Comparison of ENCODE assay signal across 33 cellular contexts in the genomic region with DNA sequence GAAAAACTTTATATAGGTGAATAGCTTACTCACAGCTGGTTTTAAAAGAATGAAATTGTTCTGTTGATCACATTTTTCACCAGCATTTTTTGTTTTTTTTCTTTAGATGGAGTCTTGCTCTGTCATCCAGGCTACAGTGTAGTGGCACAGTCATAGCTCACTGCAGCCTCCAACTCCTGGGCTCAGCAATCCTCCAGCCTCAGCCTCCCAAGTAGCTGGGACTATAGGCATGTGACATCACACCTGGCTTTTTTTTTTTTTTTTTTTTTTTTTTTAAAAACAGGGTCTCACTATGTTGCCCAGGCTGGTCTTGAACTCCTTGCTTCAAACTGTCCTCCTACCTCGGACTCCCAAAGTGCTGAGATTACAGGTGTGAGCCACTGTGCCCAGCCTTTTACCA. TPM values are rescaled to one million over a fixed set of nuclear protein-coding genes. Genes with fewer than 3 reads are reported as not detected.
A peak's percentile ranks its signal among the peaks of the same experiment; 100 is the strongest.
DNase-seq lines count a peak whose midpoint lies in the region; ATAC-seq and TF ChIP-seq lines count a peak whose summit lies in the region.
"Had no signal": no experiment of that assay in that cellular context is flagged by ENCODE, and none has a peak within 500 bp of the region (broad histone marks: within the 10 kb centered on the region; RNA-seq: fewer than 3 reads in every experiment).

No MANE protein-coding gene starts in this region.

- H3K27me3 ChIP-seq in CD8-positive, alpha-beta T cell (ENCODE audit: insufficient read depth, low read length), result no peaks in the 10 kb centered on the region
- H3K27me3 ChIP-seq in naive thymus-derived CD4-positive, alpha-beta T cell (ENCODE audit: control insufficient read depth in 2 of 2, insufficient read depth in 2 of 2, low read length in 2 of 2), result no peaks in the 10 kb centered on the region
- H3K27me3 ChIP-seq: BE2C, body of pancreas, left lung, sigmoid colon, tibial nerve had no signal

- TF ChIP-seq CTCF in CD8-positive, alpha-beta T cell (IDR thresholded peaks at IDR 0.05), result no peak
- no peak for TF ChIP-seq CTCF in mesothelial cell of epicardium (IDR thresholded peaks at IDR 0.05; ENCODE audit: unreplicated experiment)

- no peaks in the 10 kb centered on the region for H3K9me3 ChIP-seq in CD8-positive, alpha-beta T cell (ENCODE audit: low read length)
- H3K9me3 ChIP-seq in T-helper 17 cell (ENCODE audit: control insufficient read depth, low read length, poor library complexity, severe bottlenecking), result no peaks in the 10 kb centered on the region
- H3K9me3 ChIP-seq in naive thymus-derived CD4-positive, alpha-beta T cell (ENCODE audit: control insufficient read depth in 2 of 3, low read length in 3 of 3), result no peaks in the 10 kb centered on the region
- H3K9me3 ChIP-seq: BE2C, body of pancreas, left lung, psoas muscle, sigmoid colon, SK-N-SH, tibial nerve had no signal

- intact Hi-C loops in activated naive CD4-positive, alpha-beta T cell treated with anti-CD3 and anti-CD28 coated beads for 36 hours (cut with micrococcal nuclease), result loop anchor here (5.0 kb wide), 1 partner anchor 181 kb away; the partner anchor contains the start of gene CCDC85B
- intact Hi-C loops in CD8-positive, alpha-beta T cell (cut with DNase I, micrococcal nuclease), result loop anchor here (5.0 to 10.0 kb wide), 2 partner anchors 39 to 211 kb away; partner anchors contain the start of gene YIF1A (in 1 of the 2)
- intact Hi-C loops in naive thymus-derived CD4-positive, alpha-beta T cell (cut with micrococcal nuclease), result loop anchor here in 1 of 2 donors (5.0 kb wide), 1 partner anchor 544 kb away; the partner anchor contains the start of gene RBM14

- no peaks in the 10 kb centered on the region for H3K27me3 Mint-ChIP-seq in activated naive CD4-positive, alpha-beta T cell treated with anti-CD3 and anti-CD28 coated beads for 36 hours (ENCODE audit: low read depth)
- no peaks in the 10 kb centered on the region for H3K27me3 Mint-ChIP-seq in CD8-positive, alpha-beta T cell (ENCODE audit: low read depth)
- H3K27me3 Mint-ChIP-seq in T-helper 17 cell (no peaks in the 10 kb centered on the region), mesothelial cell of epicardium (ENCODE audit: low read depth) (no peaks in the 10 kb centered on the region)
- H3K27me3 Mint-ChIP-seq in naive thymus-derived CD4-positive, alpha-beta T cell, result no peaks in the 10 kb centered on the region

- POLR2A ChIA-PET in CD8-positive, alpha-beta T cell (lab: Charles Lee), result no interaction called here
- POLR2A ChIA-PET in naive thymus-derived CD4-positive, alpha-beta T cell (lab: Charles Lee), result interaction anchor here (0.6 to 8.2 kb wide), 10 partner anchors 8 to 591 kb away, joined by 3 to 139 read pairs (median 6); partner anchors contain the start of gene SF3B2

- no peak for ATAC-seq in activated naive CD4-positive, alpha-beta T cell treated with anti-CD3 and anti-CD28 coated beads, Interleukin-2, amount 50 U/mL, for 72 hours
- no peak for ATAC-seq in CD8-positive, alpha-beta T cell
- no peak for ATAC-seq in T-helper 17 cell
- no peak for ATAC-seq in naive thymus-derived CD4-positive, alpha-beta T cell
- no peak for ATAC-seq in GM19395 (IDR thresholded peaks at IDR 0.05; ENCODE audit: unreplicated experiment)
- ATAC-seq: activated CD4-positive, CD25-positive, alpha-beta regulatory T cell treated with anti-CD3 and anti-CD28 coated beads, Interleukin-2, amount 50 U/mL, for 24 hours; body of pancreas; esophagus mucosa; left lung; psoas muscle; Right ventricle myocardium inferior had no signal

- peaks cover 42% of the 10 kb centered on the region for H3K36me3 Mint-ChIP-seq in activated naive CD4-positive, alpha-beta T cell treated with anti-CD3 and anti-CD28 coated beads for 36 hours (ENCODE audit: low read depth)
- peaks cover 28 to 54% of the 10 kb centered on the region in 2 donors for H3K36me3 Mint-ChIP-seq in activated naive CD4-positive, alpha-beta T cell treated with anti-CD3 and anti-CD28 coated beads, Interleukin-2, amount 50 U/mL, for 72 hours
- peaks cover 63% of the 10 kb centered on the region for H3K36me3 Mint-ChIP-seq in CD8-positive, alpha-beta T cell
- H3K36me3 Mint-ChIP-seq in T-helper 17 cell (ENCODE audit: low read depth) (peaks cover 10% of the 10 kb centered on the region), mesothelial cell of epicardium (peaks cover 31% of the 10 kb centered on the region)
- H3K36me3 Mint-ChIP-seq in naive thymus-derived CD4-positive, alpha-beta T cell, result peaks cover 0 to 46% (median 36%) of the 10 kb centered on the region in 5 donors

- CTCF ChIA-PET in activated naive CD4-positive, alpha-beta T cell treated with anti-CD3 and anti-CD28 coated beads for 36 hours (lab: Charles Lee), result interaction anchor here (0.9 to 1.4 kb wide), 2 partner anchors 16 to 62 kb away, joined by 3 to 4 read pairs; no protein-coding TSS in a partner anchor
- CTCF ChIA-PET in CD8-positive, alpha-beta T cell (lab: Charles Lee), result interaction anchor here (0.6 kb wide), 1 partner anchor 22 kb away, joined by 4 read pairs; no protein-coding TSS in a partner anchor
- CTCF ChIA-PET in naive thymus-derived CD4-positive, alpha-beta T cell (lab: Charles Lee), result interaction anchor here (1.2 kb wide), 1 partner anchor 10 kb away, joined by 3 read pairs; no protein-coding TSS in a partner anchor

- no peaks in the 10 kb centered on the region for H3K9me3 Mint-ChIP-seq in activated naive CD4-positive, alpha-beta T cell treated with anti-CD3 and anti-CD28 coated beads for 36 hours
- H3K9me3 Mint-ChIP-seq in activated naive CD4-positive, alpha-beta T cell treated with anti-CD3 and anti-CD28 coated beads, Interleukin-2, amount 50 U/mL, for 72 hours, result no peaks in the 10 kb centered on the region
- no peaks in the 10 kb centered on the region for H3K9me3 Mint-ChIP-seq in CD8-positive, alpha-beta T cell
- H3K9me3 Mint-ChIP-seq in naive thymus-derived CD4-positive, alpha-beta T cell, result peaks cover 0 to 3% (median 0%) of the 10 kb centered on the region in 11 donors
- H3K9me3 Mint-ChIP-seq in mesothelial cell of epicardium, result no peaks in the 10 kb centered on the region
- H3K9me3 Mint-ChIP-seq: activated T-helper 1 cell treated with anti-CD3 and anti-CD28 coated beads, Interleukin-12 subunit alpha, Interleukin-12 subunit beta, Interleukin-2, Interleukin-4 antibody, amounts not matched to agents 30 ng/mL and 10 ng/mL and 1 ng/mL, durations not matched to agents 14 hours and 24 hours and 36 hours had no signal

- H3K4me1 ChIP-seq in CD8-positive, alpha-beta T cell (ENCODE audit: insufficient read depth, low read length), result peaks cover 56% of the 10 kb centered on the region
- H3K4me1 ChIP-seq in naive thymus-derived CD4-positive, alpha-beta T cell (ENCODE audit: control insufficient read depth in 2 of 2, insufficient read depth in 2 of 2, low read length in 2 of 2), result peaks cover 23 to 33% of the 10 kb centered on the region in 2 donors

- peak overlapping the region; percentile 70 for H3K27ac Mint-ChIP-seq in activated naive CD4-positive, alpha-beta T cell treated with anti-CD3 and anti-CD28 coated beads for 36 hours
- H3K27ac Mint-ChIP-seq in activated naive CD4-positive, alpha-beta T cell treated with anti-CD3 and anti-CD28 coated beads, Interleukin-2, amount 50 U/mL, for 72 hours, result peak overlapping the region in 1 of 2 donors; percentile 29
- peak overlapping the region; percentile 84 for H3K27ac Mint-ChIP-seq in CD8-positive, alpha-beta T cell
- H3K27ac Mint-ChIP-seq in T-helper 17 cell (peak overlapping the region; percentile 92), mesothelial cell of epicardium (no peak overlapping the region)
- peak overlapping the region in 8 of 9 donors; percentile 42 to 98 (median 94) for H3K27ac Mint-ChIP-seq in naive thymus-derived CD4-positive, alpha-beta T cell
- H3K27ac Mint-ChIP-seq: activated T-helper 1 cell treated with anti-CD3 and anti-CD28 coated beads, Interleukin-12 subunit alpha, Interleukin-12 subunit beta, Interleukin-2, Interleukin-4 antibody, amounts not matched to agents 30 ng/mL and 10 ng/mL and 1 ng/mL, durations not matched to agents 14 hours and 24 hours and 36 hours had no signal

- H3K4me3 Mint-ChIP-seq in activated naive CD4-positive, alpha-beta T cell treated with anti-CD3 and anti-CD28 coated beads for 36 hours, result no peak overlapping the region
- H3K4me3 Mint-ChIP-seq in CD8-positive, alpha-beta T cell, result no peak overlapping the region
- H3K4me3 Mint-ChIP-seq in T-helper 17 cell (no peak overlapping the region), mesothelial cell of epicardium (no peak overlapping the region)
- peak overlapping the region in 9 of 10 donors; percentile 43 to 100 (median 97) for H3K4me3 Mint-ChIP-seq in naive thymus-derived CD4-positive, alpha-beta T cell
- H3K4me3 Mint-ChIP-seq: activated T-helper 1 cell treated with anti-CD3 and anti-CD28 coated beads, Interleukin-12 subunit alpha, Interleukin-12 subunit beta, Interleukin-2, Interleukin-4 antibody, amounts not matched to agents 30 ng/mL and 10 ng/mL and 1 ng/mL, durations not matched to agents 14 hours and 24 hours and 36 hours had no signal

- H3K4me3 ChIP-seq in CD8-positive, alpha-beta T cell (ENCODE audit: low read depth, low read length), result no peak overlapping the region
- no peak overlapping the region for H3K4me3 ChIP-seq in naive thymus-derived CD4-positive, alpha-beta T cell (ENCODE audit: low read length)
- H3K4me3 ChIP-seq: body of pancreas, left lung, psoas muscle, sigmoid colon, tibial nerve had no signal

- no peak overlapping the region for H3K27ac ChIP-seq in CD8-positive, alpha-beta T cell (ENCODE audit: low read depth, low read length)
- H3K27ac ChIP-seq in naive thymus-derived CD4-positive, alpha-beta T cell (ENCODE audit: low read depth, low read length), result peak overlapping the region; percentile 60
- H3K27ac ChIP-seq: body of pancreas, left lung, psoas muscle, sigmoid colon, tibial nerve had no signal

- peaks cover 11% of the 10 kb centered on the region for H3K36me3 ChIP-seq in CD8-positive, alpha-beta T cell (ENCODE audit: insufficient read depth, low read length)
- peaks cover 0 to 38% (median 6%) of the 10 kb centered on the region in 3 experiments for H3K36me3 ChIP-seq in naive thymus-derived CD4-positive, alpha-beta T cell (ENCODE audit: control insufficient read depth in 2 of 3, insufficient read depth in 3 of 3, low read length in 3 of 3)

- peak; percentile 45 for DNase-seq in activated naive CD4-positive, alpha-beta T cell treated with anti-CD3 and anti-CD28 coated beads for 36 hours
- no peak for DNase-seq in activated naive CD4-positive, alpha-beta T cell treated with anti-CD3 and anti-CD28 coated beads, Interleukin-2, amount 50 U/mL, for 72 hours (ENCODE audit: low spot score in 2 of 2)
- no peak for DNase-seq in CD8-positive, alpha-beta T cell
- DNase-seq in T-helper 17 cell, result no peak
- no peak for DNase-seq in naive thymus-derived CD4-positive, alpha-beta T cell
- no peak for DNase-seq in mesothelial cell of epicardium (ENCODE audit: low spot score in 2 of 2, unreplicated experiment in 2 of 2)
- DNase-seq: ACHN; BE2C; body of pancreas; COR-L47; dermis blood vessel endothelial cell; glutamatergic neuron; H7; islet precursor cell; Kasumi-1; left lung; mesendoderm; NCI-H1417 treated with DMSO at 0.1 percent for 48 hours; NCI-H2081; NCI-H526 treated with DMSO at 0.1 percent for 48 hours; occipital lobe; psoas muscle; sigmoid colon; SK-N-SH; stimulated activated CD4-positive, alpha-beta T cell treated with anti-CD3 and anti-CD28 coated beads, Interleukin-4, amount 100 ng/mL, for 4 hours had no signal

- H3K4me1 Mint-ChIP-seq in activated naive CD4-positive, alpha-beta T cell treated with anti-CD3 and anti-CD28 coated beads for 36 hours (ENCODE audit: low read depth), result peaks cover 65% of the 10 kb centered on the region
- H3K4me1 Mint-ChIP-seq in CD8-positive, alpha-beta T cell (ENCODE audit: low read depth), result peaks cover 73% of the 10 kb centered on the region
- H3K4me1 Mint-ChIP-seq in T-helper 17 cell, result peaks cover 49% of the 10 kb centered on the region
- peaks cover 46 to 78% (median 61%) of the 10 kb centered on the region in 7 donors for H3K4me1 Mint-ChIP-seq in naive thymus-derived CD4-positive, alpha-beta T cell
- H3K4me1 Mint-ChIP-seq in mesothelial cell of epicardium, result peaks cover 29% of the 10 kb centered on the region

RNA-seq across cellular contexts. Expression of gene PACS1, which starts 3.6 kb away (rescaled TPM):
- total RNA-seq in activated naive CD4-positive, alpha-beta T cell treated with anti-CD3 and anti-CD28 coated beads for 36 hours, result 10 to 100 TPM; 77.8 to 80.7 TPM
- 100 to 1,000 TPM; 124 TPM for total RNA-seq in activated naive CD4-positive, alpha-beta T cell treated with anti-CD3 and anti-CD28 coated beads, Interleukin-2, amount 50 U/mL, for 72 hours
- 100 to 1,000 TPM; 161 to 176 TPM for total RNA-seq in CD8-positive, alpha-beta T cell
- total RNA-seq in T-helper 17 cell, result 100 to 1,000 TPM; 215 to 227 TPM
- total RNA-seq in naive thymus-derived CD4-positive, alpha-beta T cell, result 100 to 1,000 TPM; 100 to 314 (median 252) TPM
- 100 to 1,000 TPM in 1 of 2 donors, 10 to 100 TPM in 1; 48.0 to 116 TPM for polyA plus RNA-seq in naive thymus-derived CD4-positive, alpha-beta T cell
- 81.6 to 88.0 TPM (median 87.0 TPM) in 3 replicates for total RNA-seq in mesothelial cell of epicardium

RNA-seq across cellular contexts. Expression of gene SF3B2, which starts 21.5 kb away (rescaled TPM):
- total RNA-seq in activated naive CD4-positive, alpha-beta T cell treated with anti-CD3 and anti-CD28 coated beads for 36 hours, result 100 to 1,000 TPM; 319 to 321 TPM
- 100 to 1,000 TPM; 236 to 246 TPM for total RNA-seq in activated naive CD4-positive, alpha-beta T cell treated with anti-CD3 and anti-CD28 coated beads, Interleukin-2, amount 50 U/mL, for 72 hours
- total RNA-seq in CD8-positive, alpha-beta T cell, result 100 to 1,000 TPM; 196 to 217 TPM
- total RNA-seq in T-helper 17 cell (100 to 1,000 TPM; 187 to 208 TPM), mesothelial cell of epicardium (182 to 201 TPM (median 195 TPM) in 3 replicates)
- 100 to 1,000 TPM; 163 to 248 (median 206) TPM for total RNA-seq in naive thymus-derived CD4-positive, alpha-beta T cell
- polyA plus RNA-seq in naive thymus-derived CD4-positive, alpha-beta T cell, result 100 to 1,000 TPM in 1 of 2 donors, 10 to 100 TPM in 1; 81.8 to 140 TPM

RNA-seq across cellular contexts. Expression of gene GAL3ST3, which starts 24.7 kb away (rescaled TPM):
- under 1 TPM in 1 of 2 experiments, not detected in 1; 0.17 TPM for total RNA-seq in activated naive CD4-positive, alpha-beta T cell treated with anti-CD3 and anti-CD28 coated beads for 36 hours
- total RNA-seq in activated naive CD4-positive, alpha-beta T cell treated with anti-CD3 and anti-CD28 coated beads, Interleukin-2, amount 50 U/mL, for 72 hours, result 1 to 10 TPM in 1 of 2 donors, under 1 TPM in 1; 0.14 to 1.1 TPM
- total RNA-seq in CD8-positive, alpha-beta T cell, result not detected
- total RNA-seq in T-helper 17 cell, result not detected
- not detected for total RNA-seq in naive thymus-derived CD4-positive, alpha-beta T cell
- not detected for polyA plus RNA-seq in naive thymus-derived CD4-positive, alpha-beta T cell
- 4.7 to 5.7 TPM (median 4.9 TPM) in 3 replicates for total RNA-seq in mesothelial cell of epicardium
- total RNA-seq: esophagus mucosa, fibroblast of villous mesenchyme, left lung, myocyte, sigmoid colon, tibial nerve had no signal

RNA-seq across cellular contexts. Expression of gene CATSPER1, which starts 47.4 kb away (rescaled TPM):
- not detected for total RNA-seq in activated naive CD4-positive, alpha-beta T cell treated with anti-CD3 and anti-CD28 coated beads for 36 hours
- total RNA-seq in activated naive CD4-positive, alpha-beta T cell treated with anti-CD3 and anti-CD28 coated beads, Interleukin-2, amount 50 U/mL, for 72 hours, result under 1 TPM in 1 of 2 donors, not detected in 1; 0.80 TPM
- not detected for total RNA-seq in CD8-positive, alpha-beta T cell
- total RNA-seq in T-helper 17 cell (not detected), mesothelial cell of epicardium (not detected in 3 replicates)
- 1 to 10 TPM in 2 of 5 experiments, not detected in 3; 1.4 to 4.2 TPM for total RNA-seq in naive thymus-derived CD4-positive, alpha-beta T cell
- not detected for polyA plus RNA-seq in naive thymus-derived CD4-positive, alpha-beta T cell
- total RNA-seq: body of pancreas, esophagus mucosa, H7, myocyte, occipital lobe, psoas muscle, Right ventricle myocardium inferior, sigmoid colon had no signal

Comparison
In these comparisons a context has a peak if more than half of its experiments do, and no peak if none do; other contexts are left out.
1. H3K4me3 Mint-ChIP-seq: peak in naive thymus-derived CD4-positive, alpha-beta T cell (9 of 10); none in activated naive CD4-positive, alpha-beta T cell treated with anti-CD3 and anti-CD28 coated beads for 36 hours (single experiment), CD8-positive, alpha-beta T cell (single experiment), T-helper 17 cell (single experiment) and mesothelial cell of epicardium (single experiment).